Comparison of ENCODE assay signal across 31 cellular contexts in the genomic region with DNA sequence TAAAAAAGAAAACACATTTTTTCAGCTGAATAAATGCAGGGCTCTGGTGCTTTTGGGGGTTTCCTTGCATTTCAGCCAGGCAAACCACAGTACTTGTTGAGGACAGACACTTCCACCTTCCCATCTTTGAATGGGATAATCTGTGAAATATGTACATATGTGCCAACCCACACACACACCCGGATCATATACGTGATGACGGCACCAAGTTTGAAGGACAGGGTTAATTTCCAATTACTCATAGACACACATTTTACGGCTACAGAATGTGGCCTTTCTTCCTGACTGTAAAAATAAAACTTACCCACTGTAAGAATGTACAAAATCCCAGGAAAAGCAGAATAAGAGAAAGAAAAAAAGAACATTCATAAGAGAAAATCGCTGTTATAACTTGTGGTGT.
A peak's percentile ranks its signal among the peaks of the same experiment; 100 is the strongest.
DNase-seq lines count a peak whose midpoint lies in the region; ATAC-seq, FAIRE-seq and TF ChIP-seq lines count a peak whose summit lies in the region.
"Had no signal": no experiment of that assay in that cellular context is flagged by ENCODE, and none has a peak within 500 bp of the region (broad histone marks: within the 10 kb centered on the region; RNA-seq: fewer than 3 reads in every experiment).

No MANE protein-coding gene starts in this region.

- H3F3A ChIP-seq in smooth muscle cell (ENCODE audit: low read depth): no peaks in the 10 kb centered on the region

- H3K27ac ChIP-seq in WERI-Rb-1 (0 out of 2 replicates have a peak overlapping the region, but pooled peaks have one; percentile 12), smooth muscle cell (ENCODE audit: low read depth) (peak overlapping the region; percentile 3)
- H3K27ac ChIP-seq in CD8-positive, alpha-beta memory T cell (ENCODE audit: low read depth, low read length): no peak overlapping the region
- H3K27ac ChIP-seq: RWPE1, upper lobe of left lung had no signal

- POLR2A ChIA-PET in CD8-positive, alpha-beta memory T cell (lab: Charles Lee): no interaction called here
- POLR2A ChIA-PET in activated CD4-positive, alpha-beta memory T cell treated with anti-CD3 and anti-CD28 coated beads for 36 hours (lab: Charles Lee): no interaction called here

- no peak for ATAC-seq in GM21529 (IDR thresholded peaks at IDR 0.05; ENCODE audit: unreplicated experiment)
- ATAC-seq: activated CD8-positive, alpha-beta T cell treated with anti-CD3 and anti-CD28 coated beads for 36 hours; activated T-helper 17 cell treated with anti-CD3 and anti-CD28 coated beads, Interleukin-2, amount 50 U/mL, for 72 hours; left lobe of liver; sciatic nerve had no signal

- H3K36me3 Mint-ChIP-seq in CD8-positive, alpha-beta memory T cell: no peaks in the 10 kb centered on the region
- H3K36me3 Mint-ChIP-seq in activated CD4-positive, alpha-beta memory T cell treated with anti-CD3 and anti-CD28 coated beads for 36 hours: no peaks in the 10 kb centered on the region

- H3K4me3 ChIP-seq in WERI-Rb-1 (ENCODE audit: low read depth, low read length) (no peak overlapping the region), bronchial epithelial cell (ENCODE audit: low read depth, low read length) (no peak overlapping the region), smooth muscle cell (no peak overlapping the region)
- no peak overlapping the region for H3K4me3 ChIP-seq in CD8-positive, alpha-beta memory T cell (ENCODE audit: low read length)
- H3K4me3 ChIP-seq: BLaER1 treated with 17β-estradiol and CSF1 and Interleukin-3, amounts not matched to agents 10 nM and 100 nM; upper lobe of left lung had no signal

- peak overlapping the region; percentile 52 for H2AFZ ChIP-seq in smooth muscle cell (ENCODE audit: low read depth)

- CTCF ChIA-PET in CD8-positive, alpha-beta memory T cell (lab: Charles Lee): no interaction called here
- CTCF ChIA-PET in activated CD4-positive, alpha-beta memory T cell treated with anti-CD3 and anti-CD28 coated beads for 36 hours (lab: Charles Lee): no interaction called here

- H3K9me3 Mint-ChIP-seq in CD8-positive, alpha-beta memory T cell: peaks cover 0 to 2% (median 0%) of the 10 kb centered on the region in 5 donors
- H3K9me3 Mint-ChIP-seq in activated CD4-positive, alpha-beta memory T cell treated with anti-CD3 and anti-CD28 coated beads for 36 hours: no peaks in the 10 kb centered on the region
- H3K9me3 Mint-ChIP-seq: activated CD8-positive, alpha-beta T cell treated with anti-CD3 and anti-CD28 coated beads for 36 hours; activated T-helper 17 cell treated with anti-CD3 and anti-CD28 coated beads, Interleukin-2, amount 50 U/mL, for 72 hours; H9 had no signal

- H3K27me3 ChIP-seq in WERI-Rb-1 (ENCODE audit: insufficient read depth, low read depth, severe bottlenecking): no peaks in the 10 kb centered on the region
- no peaks in the 10 kb centered on the region for H3K27me3 ChIP-seq in bronchial epithelial cell (ENCODE audit: control insufficient read depth, insufficient read depth, low read length)
- H3K27me3 ChIP-seq in smooth muscle cell (ENCODE audit: low read depth): no peaks in the 10 kb centered on the region
- no peaks in the 10 kb centered on the region for H3K27me3 ChIP-seq in CD8-positive, alpha-beta memory T cell (ENCODE audit: insufficient read depth, low read length, poor library complexity, severe bottlenecking)
- H3K27me3 ChIP-seq: BLaER1 treated with 17β-estradiol and CSF1 and Interleukin-3, amounts not matched to agents 10 nM and 100 nM; upper lobe of left lung had no signal

- H3K4me1 Mint-ChIP-seq in CD8-positive, alpha-beta memory T cell: no peaks in the 10 kb centered on the region
- H3K4me1 Mint-ChIP-seq in activated CD4-positive, alpha-beta memory T cell treated with anti-CD3 and anti-CD28 coated beads for 36 hours (ENCODE audit: low read depth): no peaks in the 10 kb centered on the region
- H3K4me1 Mint-ChIP-seq: activated T-helper 17 cell treated with anti-CD3 and anti-CD28 coated beads, Interleukin-2, amount 50 U/mL, for 72 hours had no signal

- intact Hi-C loops in activated CD4-positive, alpha-beta memory T cell treated with anti-CD3 and anti-CD28 coated beads for 36 hours (cut with micrococcal nuclease): no loop called here

- H3K36me3 ChIP-seq in WERI-Rb-1: peaks cover 21% of the 10 kb centered on the region
- no peaks in the 10 kb centered on the region for H3K36me3 ChIP-seq in bronchial epithelial cell (ENCODE audit: control insufficient read depth, insufficient read depth, low read length)
- H3K36me3 ChIP-seq in smooth muscle cell (ENCODE audit: low read depth): no peaks in the 10 kb centered on the region
- no peaks in the 10 kb centered on the region for H3K36me3 ChIP-seq in CD8-positive, alpha-beta memory T cell (ENCODE audit: insufficient read depth, low read length)
- H3K36me3 ChIP-seq: BLaER1 treated with 17β-estradiol and CSF1 and Interleukin-3, amounts not matched to agents 10 nM and 100 nM; upper lobe of left lung had no signal

- H4K20me1 ChIP-seq in smooth muscle cell (ENCODE audit: low read depth): no peaks in the 10 kb centered on the region
- H4K20me1 ChIP-seq: BLaER1 treated with 17β-estradiol and CSF1 and Interleukin-3, amounts not matched to agents 10 nM and 100 nM had no signal

- peaks cover 41% of the 10 kb centered on the region for H3K4me1 ChIP-seq in smooth muscle cell (ENCODE audit: low read depth)
- H3K4me1 ChIP-seq in CD8-positive, alpha-beta memory T cell (ENCODE audit: insufficient read depth, low read length): no peaks in the 10 kb centered on the region
- H3K4me1 ChIP-seq: Caco-2, upper lobe of left lung had no signal

- H3K27me3 Mint-ChIP-seq in CD8-positive, alpha-beta memory T cell: peaks cover 3 to 4% of the 10 kb centered on the region in 2 donors
- H3K27me3 Mint-ChIP-seq in activated CD4-positive, alpha-beta memory T cell treated with anti-CD3 and anti-CD28 coated beads for 36 hours: peaks cover 1% of the 10 kb centered on the region

- no peak overlapping the region for H3K27ac Mint-ChIP-seq in CD8-positive, alpha-beta memory T cell
- H3K27ac Mint-ChIP-seq in activated CD4-positive, alpha-beta memory T cell treated with anti-CD3 and anti-CD28 coated beads for 36 hours: no peak overlapping the region
- H3K27ac Mint-ChIP-seq: activated CD8-positive, alpha-beta T cell treated with anti-CD3 and anti-CD28 coated beads for 36 hours; activated T-helper 17 cell treated with anti-CD3 and anti-CD28 coated beads, Interleukin-2, amount 50 U/mL, for 72 hours had no signal

- no peak overlapping the region for H3K4me3 Mint-ChIP-seq in CD8-positive, alpha-beta memory T cell
- H3K4me3 Mint-ChIP-seq in activated CD4-positive, alpha-beta memory T cell treated with anti-CD3 and anti-CD28 coated beads for 36 hours: no peak overlapping the region
- H3K4me3 Mint-ChIP-seq: activated CD8-positive, alpha-beta T cell treated with anti-CD3 and anti-CD28 coated beads for 36 hours; activated T-helper 17 cell treated with anti-CD3 and anti-CD28 coated beads, Interleukin-2, amount 50 U/mL, for 72 hours; H9 had no signal

- peak overlapping the region; percentile 26 for H3K4me2 ChIP-seq in smooth muscle cell

- no peak overlapping the region for H3K9ac ChIP-seq in smooth muscle cell (ENCODE audit: low read depth)
- H3K9ac ChIP-seq: BLaER1 treated with 17β-estradiol and CSF1 and Interleukin-3, amounts not matched to agents 10 nM and 100 nM had no signal

- H3K9me3 ChIP-seq in WERI-Rb-1 (ENCODE audit: severe bottlenecking) (no peaks in the 10 kb centered on the region), smooth muscle cell (replicated peaks; ENCODE audit: low read depth) (no peaks in the 10 kb centered on the region)
- no peaks in the 10 kb centered on the region for H3K9me3 ChIP-seq in CD8-positive, alpha-beta memory T cell (ENCODE audit: low read length)
- H3K9me3 ChIP-seq: BLaER1 treated with 17β-estradiol and CSF1 and Interleukin-3, amounts not matched to agents 10 nM and 100 nM; Caco-2; upper lobe of left lung had no signal

- DNase-seq in WERI-Rb-1 (no peak), bronchial epithelial cell (ENCODE audit: low read depth) (peak; percentile 50), fibroblast of peridontal ligament (ENCODE audit: extremely low read depth) (peak; percentile 10), smooth muscle cell (lab: John Stamatoyannopoulos, UW; ENCODE audit: unreplicated experiment) (no peak), T-helper 2 cell (no peak)
- DNase-seq in CD8-positive, alpha-beta memory T cell: no peak
- DNase-seq in activated CD4-positive, alpha-beta memory T cell treated with anti-CD3 and anti-CD28 coated beads for 36 hours: no peak
- DNase-seq: activated CD4-positive, CD25-positive, alpha-beta regulatory T cell treated with anti-CD3 and anti-CD28 coated beads, Interleukin-2, amount 50 U/mL, for 72 hours; activated CD8-positive, alpha-beta T cell treated with anti-CD3 and anti-CD28 coated beads for 36 hours; activated naive CD4-positive, alpha-beta T cell treated with anti-CD3 and anti-CD28 coated beads, Interleukin-2, amount 50 U/mL, for 16 hours; amniotic stem cell; Caco-2; caudate nucleus; H9; KBM-7; mesenchymal stem cell; NCI-H1092; NCI-H1694; NCI-H446 treated with DMSO at 0.1 percent for 48 hours; OCI-M1; posterior cingulate gyrus; stimulated activated CD4-positive, alpha-beta T cell treated with anti-CD3 and anti-CD28 coated beads, Interleukin-4, amount 100 ng/mL, for 4 hours; T-helper 1 cell; upper lobe of left lung had no signal

- no peak for TF ChIP-seq CTCF in WERI-Rb-1 (IDR thresholded peaks at IDR 0.05; ENCODE audit: low read depth, low read length)
- no peak for TF ChIP-seq CTCF in bronchial epithelial cell (IDR thresholded peaks at IDR 0.05; ENCODE audit: insufficient read depth, low read length, severe bottlenecking)
- TF ChIP-seq CTCF in smooth muscle cell (IDR thresholded peaks at IDR 0.05; ENCODE audit: borderline replicate concordance, insufficient read depth, poor library complexity, severe bottlenecking): no peak

- 51% methylated on average over 5 of the region's 5 CpGs for WGBS in smooth muscle cell (ENCODE audit: low lambda C conversion rate)

- no peak for FAIRE-seq in bronchial epithelial cell (lab: Jason Lieb, UNC)
- FAIRE-seq: G401.6 had no signal

- H3K79me2 ChIP-seq in smooth muscle cell (ENCODE audit: low read depth): no peaks in the 10 kb centered on the region

Comparison
In these comparisons a context has a peak if more than half of its experiments do, and no peak if none do; other contexts are left out.
1. DNase-seq: peak in bronchial epithelial cell (single experiment) and fibroblast of peridontal ligament (single experiment); none in WERI-Rb-1 (single experiment), smooth muscle cell (single experiment), CD8-positive, alpha-beta memory T cell (0 of 5), T-helper 2 cell (0 of 5) and activated CD4-positive, alpha-beta memory T cell treated with anti-CD3 and anti-CD28 coated beads for 36 hours (single experiment).